ENCODE assay signal across 1 cellular context in genomic region chr2:12296915-12297314, GRCh38.
TF ChIP-seq lines count a peak whose summit lies in the region.

No MANE protein-coding gene starts in this region.

TF ChIP-seq in HEK293, 187 proteins besides CTCF, POLR2A, EP300 and RAD21 (continued from another document and continues in another):
- peak; percentile 81 for TF ChIP-seq ZNF600 (tag by site-specific recombination; IDR thresholded peaks at IDR 0.05)
- no peak for TF ChIP-seq ZNF223 (tag by site-specific recombination; IDR thresholded peaks at IDR 0.05)
- peak; percentile 65; the same call in 1 of the 2 replicates for TF ChIP-seq ZFP37 (tag by site-specific recombination; IDR thresholded peaks at IDR 0.05)
- TF ChIP-seq ZNF549 (tag by site-specific recombination; IDR thresholded peaks at IDR 0.05): no peak
- no peak for TF ChIP-seq ZNF354C (tag by site-specific recombination; IDR thresholded peaks at IDR 0.05; ENCODE audit: borderline replicate concordance, low read depth)
- TF ChIP-seq PRDM2 (tag by site-specific recombination; IDR thresholded peaks at IDR 0.05; ENCODE audit: borderline replicate concordance): no peak
- TF ChIP-seq PRDM1 (tag by site-specific recombination; IDR thresholded peaks at IDR 0.05): no peak
- TF ChIP-seq ZNF148 (tag by site-specific recombination; IDR thresholded peaks at IDR 0.05; ENCODE audit: borderline replicate concordance): no peak
- no peak for TF ChIP-seq ZNF221 (tag by site-specific recombination; IDR thresholded peaks at IDR 0.05; ENCODE audit: borderline replicate concordance)
- TF ChIP-seq PRDM6 (tag by site-specific recombination; IDR thresholded peaks at IDR 0.05): peak; percentile 68
- TF ChIP-seq ZNF449 (tag by site-specific recombination; IDR thresholded peaks at IDR 0.05): no peak
- TF ChIP-seq ZNF830 (tag by site-specific recombination; IDR thresholded peaks at IDR 0.05; ENCODE audit: low read depth): no peak
- TF ChIP-seq ZNF398 (tag by site-specific recombination; IDR thresholded peaks at IDR 0.05): peak; percentile 81
- no peak for TF ChIP-seq ZNF426 (tag by site-specific recombination; IDR thresholded peaks at IDR 0.05)
- TF ChIP-seq ZNF114 (tag by site-specific recombination; IDR thresholded peaks at IDR 0.05): no peak
- TF ChIP-seq ZNF391 (tag by site-specific recombination; IDR thresholded peaks at IDR 0.05; ENCODE audit: borderline replicate concordance, low read depth): peak; percentile 86; the same call in 1 of the 2 replicates
- TF ChIP-seq KLF16 (tag by site-specific recombination; IDR thresholded peaks at IDR 0.05): 0 out of 2 replicates have a peak, but pooled peaks have one; percentile 64
- no peak for TF ChIP-seq ZNF37A (tag by site-specific recombination; IDR thresholded peaks at IDR 0.05)
- TF ChIP-seq ZNF18 (tag by site-specific recombination; IDR thresholded peaks at IDR 0.05): 0 out of 2 replicates have a peak, but pooled peaks have one; percentile 32
- TF ChIP-seq ZNF48 (tag by site-specific recombination; IDR thresholded peaks at IDR 0.05): no peak
- no peak for TF ChIP-seq AEBP2 (tag by site-specific recombination; IDR thresholded peaks at IDR 0.05; ENCODE audit: borderline replicate concordance)
- TF ChIP-seq ZNF473 (tag by site-specific recombination; IDR thresholded peaks at IDR 0.05): no peak
- TF ChIP-seq ZNF629 (tag by site-specific recombination; IDR thresholded peaks at IDR 0.05): peak; percentile 88
- TF ChIP-seq ZNF623 (tag by site-specific recombination; IDR thresholded peaks at IDR 0.05): no peak
- peak; percentile 71 for TF ChIP-seq ZNF558 (tag by site-specific recombination; IDR thresholded peaks at IDR 0.05)
- TF ChIP-seq ZNF280D (tag by site-specific recombination; IDR thresholded peaks at IDR 0.05): no peak
- TF ChIP-seq ZEB2 (tag by site-specific recombination; IDR thresholded peaks at IDR 0.05): peak; percentile 78
- no peak for TF ChIP-seq ZBTB48 (tag by site-specific recombination; IDR thresholded peaks at IDR 0.05)
- no peak for TF ChIP-seq ZNF169 (tag by site-specific recombination; IDR thresholded peaks at IDR 0.05)
- TF ChIP-seq GLI4 (tag by site-specific recombination; IDR thresholded peaks at IDR 0.05): no peak
- no peak for TF ChIP-seq ZNF777 (tag by site-specific recombination; IDR thresholded peaks at IDR 0.05; ENCODE audit: borderline replicate concordance)
- no peak for TF ChIP-seq ZNF658 (tag by site-specific recombination; IDR thresholded peaks at IDR 0.05)
- peak; percentile 67; the same call in 1 of the 2 replicates for TF ChIP-seq WT1 (tag by site-specific recombination; IDR thresholded peaks at IDR 0.05)
- no peak for TF ChIP-seq ZNF133 (tag by site-specific recombination; IDR thresholded peaks at IDR 0.05)
- no peak for TF ChIP-seq ZNF768 (tag by site-specific recombination; IDR thresholded peaks at IDR 0.05)
- TF ChIP-seq ZNF184 (tag by site-specific recombination; IDR thresholded peaks at IDR 0.05): no peak
- no peak for TF ChIP-seq ZNF792 (tag by site-specific recombination; IDR thresholded peaks at IDR 0.05)
- no peak for TF ChIP-seq ZNF776 (tag by site-specific recombination; IDR thresholded peaks at IDR 0.05; ENCODE audit: borderline replicate concordance)
- peak; percentile 80 for TF ChIP-seq ZNF639 (tag by site-specific recombination; IDR thresholded peaks at IDR 0.05)
- TF ChIP-seq ZNF561 (tag by site-specific recombination; IDR thresholded peaks at IDR 0.05; ENCODE audit: borderline replicate concordance): no peak
